In the genomic region with DNA sequence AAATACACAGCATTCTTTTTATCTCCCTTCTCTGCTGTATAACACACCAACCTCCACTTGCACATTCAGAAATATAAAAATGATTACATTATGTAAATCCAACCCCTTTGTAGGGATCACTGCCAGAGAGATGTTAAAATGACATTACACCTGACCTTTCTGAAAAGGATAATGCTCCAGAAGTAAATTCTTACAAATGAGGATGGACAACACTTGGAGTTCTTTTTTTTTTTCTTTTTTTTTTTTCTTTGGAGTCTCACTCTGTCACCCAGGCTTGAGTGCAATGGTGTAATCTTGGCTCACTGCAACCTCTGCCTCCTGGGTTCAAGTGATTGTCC, we compare ENCODE assay signal across 1 cellular context.
TF ChIP-seq lines count a peak whose summit lies in the region.

No MANE protein-coding gene starts in this region.

TF ChIP-seq in K562, 482 proteins besides CTCF, POLR2A, EP300 and RAD21 (continued from another document):
- TF ChIP-seq RHOXF2B (CRISPR knock-in tag; conservative IDR thresholded peaks at IDR 0.05) (no peak), HDAC2 (IDR thresholded peaks at IDR 0.05) (0 out of 2 replicates have a peak, but pooled peaks have one; percentile 3), TCF7L2 (IDR thresholded peaks at IDR 0.05; ENCODE audit: low read depth, low read length) (no peak), FOXJ2 (tag; IDR thresholded peaks at IDR 0.05) (no peak), ZNF445 (CRISPR knock-in tag; IDR thresholded peaks at IDR 0.05; ENCODE audit: low read depth) (no peak), NCOA6 (IDR thresholded peaks at IDR 0.05) (0 out of 2 replicates have a peak, but pooled peaks have one; percentile 1), MXD1 (CRISPR knock-in tag; IDR thresholded peaks at IDR 0.05; ENCODE audit: borderline replicate concordance, poor library complexity, severe bottlenecking) (no peak), VEZF1 (CRISPR knock-in tag; IDR thresholded peaks at IDR 0.05) (peak; percentile 16; the same call in 1 of the 2 replicates), SMARCA5 (IDR thresholded peaks at IDR 0.05) (peak; percentile 57; the same call in 1 of the 2 replicates), ZBTB40 (IDR thresholded peaks at IDR 0.05) (peak; percentile 33; the same call in 1 of the 2 replicates), ZBTB40 (CRISPR knock-in tag; IDR thresholded peaks at IDR 0.05) (no peak), FOSL1 (tag; conservative IDR thresholded peaks at IDR 0.05) (peak; percentile 65), ZKSCAN8 (CRISPR knock-in tag; IDR thresholded peaks at IDR 0.05) (0 out of 2 replicates have a peak, but pooled peaks have one; percentile 9)
- TF ChIP-seq, protein P1, sequence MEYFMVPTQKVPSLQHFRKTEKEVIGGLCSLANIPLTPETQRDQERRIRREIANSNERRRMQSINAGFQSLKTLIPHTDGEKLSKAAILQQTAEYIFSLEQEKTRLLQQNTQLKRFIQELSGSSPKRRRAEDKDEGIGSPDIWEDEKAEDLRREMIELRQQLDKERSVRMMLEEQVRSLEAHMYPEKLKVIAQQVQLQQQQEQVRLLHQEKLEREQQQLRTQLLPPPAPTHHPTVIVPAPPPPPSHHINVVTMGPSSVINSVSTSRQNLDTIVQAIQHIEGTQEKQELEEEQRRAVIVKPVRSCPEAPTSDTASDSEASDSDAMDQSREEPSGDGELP (CRISPR knock-in tag; IDR thresholded peaks at IDR 0.05; ENCODE audit: borderline replicate concordance): no peak
